4 cellular contexts compared by ENCODE assay signal in genomic region chr4:155574329-155574728, GRCh38.
DNase-seq lines count a peak whose midpoint lies in the region; TF ChIP-seq lines count a peak whose summit lies in the region.
"Not testable (repeated sequence)": the region's sequence is repeated elsewhere in the genome, so short reads cannot be mapped to it uniquely, and the experiment has no call there.

No MANE protein-coding gene starts in this region.

- H3K27ac ChIP-seq in C4-2B, result peak overlapping the region; percentile 35; the same call in 1 of the 2 replicates
- peak overlapping the region; percentile 75 for H3K27ac ChIP-seq in VCaP
- peak overlapping the region; percentile 6 for H3K27ac ChIP-seq in epithelial cell of prostate

- not testable (repeated sequence) for TF ChIP-seq CTCF in C4-2B (conservative IDR thresholded peaks at IDR 0.05); VCaP (conservative IDR thresholded peaks at IDR 0.05)

- DNase-seq in NCI-H748 (lab: John Stamatoyannopoulos, UW; ENCODE audit: unreplicated experiment), result peak; percentile 28
- not testable (repeated sequence) for DNase-seq in epithelial cell of prostate (ENCODE audit: low read depth, low spot score)

Comparison
In these comparisons a context has a peak if more than half of its experiments do, and no peak if none do; other contexts are left out.
1. H3K27ac ChIP-seq: peak in every context shown above with its lines; median percentile 75 in VCaP; 35 in C4-2B; 6 in epithelial cell of prostate.